Comparison of ENCODE assay signal across 1 cellular context in genomic region chr1:67590329-67590728, GRCh38.
TF ChIP-seq lines count a peak whose summit lies in the region.

No MANE protein-coding gene starts in this region.

TF ChIP-seq in SK-N-SH treated with all-trans-retinoic acid at 6 μM for 48 hours, 23 proteins besides CTCF, POLR2A, EP300 and RAD21 (continued from another document):
- TF ChIP-seq, protein P1, sequence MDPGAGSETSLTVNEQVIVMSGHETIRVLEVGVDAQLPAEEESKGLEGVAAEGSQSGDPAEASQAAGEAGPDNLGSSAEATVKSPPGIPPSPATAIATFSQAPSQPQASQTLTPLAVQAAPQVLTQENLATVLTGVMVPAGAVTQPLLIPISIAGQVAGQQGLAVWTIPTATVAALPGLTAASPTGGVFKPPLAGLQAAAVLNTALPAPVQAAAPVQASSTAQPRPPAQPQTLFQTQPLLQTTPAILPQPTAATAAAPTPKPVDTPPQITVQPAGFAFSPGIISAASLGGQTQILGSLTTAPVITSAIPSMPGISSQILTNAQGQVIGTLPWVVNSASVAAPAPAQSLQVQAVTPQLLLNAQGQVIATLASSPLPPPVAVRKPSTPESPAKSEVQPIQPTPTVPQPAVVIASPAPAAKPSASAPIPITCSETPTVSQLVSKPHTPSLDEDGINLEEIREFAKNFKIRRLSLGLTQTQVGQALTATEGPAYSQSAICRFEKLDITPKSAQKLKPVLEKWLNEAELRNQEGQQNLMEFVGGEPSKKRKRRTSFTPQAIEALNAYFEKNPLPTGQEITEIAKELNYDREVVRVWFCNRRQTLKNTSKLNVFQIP (CRISPR knock-in tag; IDR thresholded peaks at IDR 0.05; ENCODE audit: borderline replicate concordance, low read depth): no peak
- TF ChIP-seq TOX (CRISPR knock-in tag; IDR thresholded peaks at IDR 0.05; ENCODE audit: borderline replicate concordance) (no peak), ZC3H10 (CRISPR knock-in tag; IDR thresholded peaks at IDR 0.05) (no peak), ZFP3 (CRISPR knock-in tag; IDR thresholded peaks at IDR 0.05) (no peak), TCF4 (CRISPR knock-in tag; IDR thresholded peaks at IDR 0.05; ENCODE audit: borderline replicate concordance) (no peak), TSHZ2 (CRISPR knock-in tag; IDR thresholded peaks at IDR 0.05) (no peak), ZNF70 (CRISPR knock-in tag; IDR thresholded peaks at IDR 0.05) (no peak), RARB (CRISPR knock-in tag; IDR thresholded peaks at IDR 0.05) (no peak)
TF ChIP-seq in SK-N-SH treated with all-trans-retinoic acid at 6 μM for 48 hours: peak in this region for 0.
